Comparison of ENCODE assay signal across 1 cellular context in genomic region chr17:29590261-29590978, GRCh38.
TF ChIP-seq lines count a peak whose summit lies in the region.

No MANE protein-coding gene starts in this region.

TF ChIP-seq in HepG2, 621 proteins besides CTCF, POLR2A, EP300 and RAD21 (continued from another document and continues in another):
- TF ChIP-seq ZNF546 (CRISPR knock-in tag; conservative IDR thresholded peaks at IDR 0.05) (0 out of 2 replicates have a peak, but pooled peaks have one; percentile 17), SKIL (CRISPR knock-in tag; IDR thresholded peaks at IDR 0.05; ENCODE audit: borderline replicate concordance) (0 out of 2 replicates have a peak, but pooled peaks have one; percentile 20), NR2C2 (CRISPR knock-in tag; IDR thresholded peaks at IDR 0.05; ENCODE audit: borderline replicate concordance) (0 out of 2 replicates have a peak, but pooled peaks have one; percentile 7), ZNF136 (CRISPR knock-in tag; IDR thresholded peaks at IDR 0.05; ENCODE audit: low read depth) (no peak), HNF1A (IDR thresholded peaks at IDR 0.05; ENCODE audit: low read depth) (no peak), HNF1A (CRISPR knock-in tag; IDR thresholded peaks at IDR 0.05; ENCODE audit: borderline replicate concordance) (0 out of 2 replicates have a peak, but pooled peaks have one; percentile 24), HDAC6 (IDR thresholded peaks at IDR 0.05; ENCODE audit: low read depth, low read length) (no peak), MBNL3 (CRISPR knock-in tag; conservative IDR thresholded peaks at IDR 0.05) (no peak), ATF7-NPFF (CRISPR knock-in tag; IDR thresholded peaks at IDR 0.05; ENCODE audit: low read depth) (no peak), ZFP36 (IDR thresholded peaks at IDR 0.05; ENCODE audit: borderline replicate concordance, low read depth, low read length, partially characterized antibody) (no peak), ZNF142 (CRISPR knock-in tag; IDR thresholded peaks at IDR 0.05) (no peak), MXD1 (CRISPR knock-in tag; IDR thresholded peaks at IDR 0.05) (peak; percentile 51; the same call in 1 of the 2 replicates), KDM4B (CRISPR knock-in tag; IDR thresholded peaks at IDR 0.05) (no peak), ZNF710 (CRISPR knock-in tag; IDR thresholded peaks at IDR 0.05; ENCODE audit: borderline replicate concordance) (no peak), ZSCAN12 (CRISPR knock-in tag; IDR thresholded peaks at IDR 0.05) (no peak), LRRFIP1 (CRISPR knock-in tag; conservative IDR thresholded peaks at IDR 0.05) (no peak), ZNF432 (CRISPR knock-in tag; IDR thresholded peaks at IDR 0.05; ENCODE audit: borderline replicate concordance) (no peak), ETS1 (CRISPR knock-in tag; IDR thresholded peaks at IDR 0.05) (0 out of 2 replicates have a peak, but pooled peaks have one; percentile 4), ZNF224 (CRISPR knock-in tag; IDR thresholded peaks at IDR 0.05) (peak; percentile 75; the same call in 1 of the 2 replicates), HOXD1 (CRISPR knock-in tag; IDR thresholded peaks at IDR 0.05) (no peak), MEIS1 (CRISPR knock-in tag; IDR thresholded peaks at IDR 0.05; ENCODE audit: borderline replicate concordance) (no peak), ZNF570 (CRISPR knock-in tag; IDR thresholded peaks at IDR 0.05; ENCODE audit: borderline replicate concordance) (no peak), ZNF337 (CRISPR knock-in tag; IDR thresholded peaks at IDR 0.05; ENCODE audit: borderline replicate concordance, low read depth) (peak; percentile 49; the same call in 1 of the 2 replicates), TFAP4 (IDR thresholded peaks at IDR 0.05; ENCODE audit: borderline replicate concordance, low read depth) (no peak), FOXC1 (CRISPR knock-in tag; IDR thresholded peaks at IDR 0.05; ENCODE audit: borderline replicate concordance) (no peak), ZNF333 (CRISPR knock-in tag; IDR thresholded peaks at IDR 0.05; ENCODE audit: borderline replicate concordance) (no peak), SALL2 (CRISPR knock-in tag; IDR thresholded peaks at IDR 0.05) (peak; percentile 29; the same call in 1 of the 2 replicates), JARID2 (CRISPR knock-in tag; IDR thresholded peaks at IDR 0.05; ENCODE audit: insufficient replicate concordance) (no peak), BRF2 (CRISPR knock-in tag; IDR thresholded peaks at IDR 0.05) (no peak), ZNF547 (CRISPR knock-in tag; IDR thresholded peaks at IDR 0.05) (no peak), SP140L (CRISPR knock-in tag; IDR thresholded peaks at IDR 0.05; ENCODE audit: borderline replicate concordance) (no peak), ZNF18 (CRISPR knock-in tag; IDR thresholded peaks at IDR 0.05; ENCODE audit: insufficient replicate concordance) (no peak)
